ENCODE assay signal across 8 cellular contexts in the genomic region with DNA sequence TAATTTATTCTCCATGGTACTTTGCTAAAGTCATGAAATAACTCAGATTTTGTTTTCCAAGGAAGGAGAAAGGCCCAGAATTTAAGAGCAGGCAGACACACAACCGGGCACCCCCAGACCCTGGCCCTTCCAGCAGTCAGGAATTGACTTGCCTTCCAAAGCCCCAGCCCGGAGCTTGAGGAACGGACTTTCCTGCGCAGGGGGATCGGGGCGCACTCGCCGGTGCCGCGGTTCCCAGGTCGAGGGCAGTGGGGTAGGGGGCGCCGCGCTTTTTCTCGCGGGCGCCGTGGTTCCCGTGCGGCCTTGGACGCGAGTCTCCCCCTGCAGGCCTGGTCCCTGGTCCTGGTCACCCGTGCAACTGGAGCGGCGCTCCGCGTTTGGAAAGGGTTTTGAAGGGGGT. TPM values are rescaled to one million over a fixed set of nuclear protein-coding genes. Genes with fewer than 3 reads are reported as not detected.
DNase-seq lines count a peak whose midpoint lies in the region; ATAC-seq and TF ChIP-seq lines count a peak whose summit lies in the region.

No MANE protein-coding gene starts in this region.

- H3K27me3 Mint-ChIP-seq in CD4-positive, CD25-positive, alpha-beta regulatory T cell: peaks cover 12% of the 10 kb centered on the region

- no peaks in the 10 kb centered on the region for H3K36me3 Mint-ChIP-seq in CD4-positive, CD25-positive, alpha-beta regulatory T cell

- H3K27me3 ChIP-seq in CD4-positive, CD25-positive, alpha-beta regulatory T cell (ENCODE audit: control insufficient read depth, insufficient read depth, low read length): no peaks in the 10 kb centered on the region
- H3K27me3 ChIP-seq in HUES6 (ENCODE audit: control insufficient read depth, insufficient read depth, low read length): no peaks in the 10 kb centered on the region

- in situ Hi-C loops in astrocyte of the spinal cord (cut with HindIII; ENCODE audit: low sequenced_read_pairs): no loop called here

- H3K9me3 Mint-ChIP-seq in CD4-positive, CD25-positive, alpha-beta regulatory T cell: no peaks in the 10 kb centered on the region

- no peaks in the 10 kb centered on the region for H3K9me3 ChIP-seq in CD4-positive, CD25-positive, alpha-beta regulatory T cell (ENCODE audit: control insufficient read depth in 2 of 2, low read length in 2 of 2)
- H3K9me3 ChIP-seq in HUES6 (ENCODE audit: control insufficient read depth, insufficient read depth, low read depth, low read length): no peaks in the 10 kb centered on the region

- no peak for ATAC-seq in CD4-positive, CD25-positive, alpha-beta regulatory T cell (ENCODE audit: low read depth in 2 of 2)

- H3K9ac ChIP-seq in HUES6 (ENCODE audit: low read length): peak overlapping the region; percentile 76

- H3K27ac ChIP-seq in CD4-positive, CD25-positive, alpha-beta regulatory T cell (ENCODE audit: insufficient read depth, low read length, poor library complexity, severe bottlenecking): no peak overlapping the region
- H3K27ac ChIP-seq in HUES6 (ENCODE audit: low read depth, low read length): no peak overlapping the region
- H3K27ac ChIP-seq in temporal lobe (ENCODE audit: low read depth, low read length): peak overlapping the region; percentile 53

- H3K4me3 ChIP-seq in CD4-positive, CD25-positive, alpha-beta regulatory T cell (ENCODE audit: low read depth, low read length): peak overlapping the region; percentile 66
- peak overlapping the region; percentile 97 for H3K4me3 ChIP-seq in HUES6 (ENCODE audit: low read depth, low read length)
- peak overlapping the region; percentile 71 for H3K4me3 ChIP-seq in astrocyte of the spinal cord (ENCODE audit: low read depth, low read length)

- no peaks in the 10 kb centered on the region for H3K36me3 ChIP-seq in CD4-positive, CD25-positive, alpha-beta regulatory T cell (ENCODE audit: control insufficient read depth, insufficient read depth, low read length)
- no peaks in the 10 kb centered on the region for H3K36me3 ChIP-seq in HUES6 (ENCODE audit: control insufficient read depth, insufficient read depth, low read length)

- peak overlapping the region; percentile 89 to 95 (median 90) for H3K4me3 Mint-ChIP-seq in CD4-positive, CD25-positive, alpha-beta regulatory T cell

- peaks cover 35 to 67% (median 52%) of the 10 kb centered on the region in 4 donors for H3K4me1 Mint-ChIP-seq in CD4-positive, CD25-positive, alpha-beta regulatory T cell

- DNase-seq in CD4-positive, CD25-positive, alpha-beta regulatory T cell: no peak
- DNase-seq in astrocyte of the spinal cord (ENCODE audit: low read depth, low spot score) (peak; percentile 23), left kidney (ENCODE audit: low read depth, low spot score) (peak; percentile 71), NCI-H226 (no peak), germinal center (ENCODE audit: low spot score) (no peak), NCI-H1694 (lab: John Stamatoyannopoulos, UW) (no peak)

- H3K4me1 ChIP-seq in CD4-positive, CD25-positive, alpha-beta regulatory T cell (ENCODE audit: control insufficient read depth, insufficient read depth, low read length, poor library complexity, severe bottlenecking): peaks cover 42% of the 10 kb centered on the region
- H3K4me1 ChIP-seq in HUES6 (ENCODE audit: control insufficient read depth, insufficient read depth, low read length): peaks cover 13% of the 10 kb centered on the region

- peak; percentile 55 for TF ChIP-seq CTCF in astrocyte of the spinal cord (IDR thresholded peaks at IDR 0.05; ENCODE audit: low read depth, low read length)

- peak overlapping the region in 2 of 3 donors; percentile 89 to 95 for H3K27ac Mint-ChIP-seq in CD4-positive, CD25-positive, alpha-beta regulatory T cell

RNA-seq across cellular contexts. Expression of a gene that starts 1.2 kb away (rescaled TPM):
- 26.1 TPM for total RNA-seq in CD4-positive, CD25-positive, alpha-beta regulatory T cell
- polyA plus RNA-seq in CD4-positive, CD25-positive, alpha-beta regulatory T cell: 10 to 100 TPM in 1 of 4 donors, 1 to 10 TPM in 3; 5.5 to 10.2 (median 7.0) TPM
- total RNA-seq in temporal lobe: 18.9 TPM

Comparison
In these comparisons a context has a peak if more than half of its experiments do, and no peak if none do; other contexts are left out.
1. DNase-seq: peak in astrocyte of the spinal cord (single experiment) and left kidney (single experiment); none in CD4-positive, CD25-positive, alpha-beta regulatory T cell (0 of 3), NCI-H226 (single experiment), germinal center (single experiment) and NCI-H1694 (single experiment).
2. Peak in every context shown above with its lines, with median percentiles within 50 percentile points of each other: H3K4me3 ChIP-seq.